ENCODE assay signal across 1 cellular context in the genomic region with DNA sequence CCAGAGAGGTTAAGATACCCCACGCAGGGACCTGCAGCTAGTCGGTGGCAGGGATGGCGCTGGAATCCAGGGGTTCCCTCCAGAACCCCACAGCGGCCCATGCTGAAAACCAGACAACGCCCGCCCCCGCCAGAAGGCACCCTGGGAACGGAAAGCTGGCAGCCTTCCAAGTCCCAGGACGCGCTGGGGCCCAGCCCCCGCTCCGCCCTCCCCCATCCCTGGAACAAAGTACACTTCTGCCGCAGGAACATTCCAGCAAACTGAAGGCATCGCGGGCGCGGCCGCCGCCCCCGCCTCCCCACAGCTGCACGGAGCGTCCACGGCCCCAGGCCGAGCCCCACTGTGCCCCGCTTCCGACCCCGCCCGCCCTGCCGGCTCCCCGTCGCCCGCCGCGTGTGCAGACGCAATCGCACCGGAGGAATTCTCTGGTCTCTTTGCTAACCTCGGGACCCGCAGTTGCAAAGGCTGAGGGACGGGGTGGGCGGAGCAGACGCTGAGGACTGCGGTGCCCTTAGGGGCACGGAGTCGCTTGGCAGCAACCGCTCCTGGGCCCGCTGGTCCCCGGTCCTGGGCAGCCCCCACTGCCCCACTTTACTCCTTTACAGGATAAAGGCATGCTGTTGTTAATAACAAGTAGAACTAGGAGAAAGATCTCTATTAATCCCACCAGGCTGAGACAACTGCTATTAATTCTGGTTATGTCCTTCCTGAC.
TF ChIP-seq lines count a peak whose summit lies in the region.

No MANE protein-coding gene starts in this region.

TF ChIP-seq in K562, 482 proteins besides CTCF, POLR2A, EP300 and RAD21 (continued from another document and continues in another):
- TF ChIP-seq, protein P1, sequence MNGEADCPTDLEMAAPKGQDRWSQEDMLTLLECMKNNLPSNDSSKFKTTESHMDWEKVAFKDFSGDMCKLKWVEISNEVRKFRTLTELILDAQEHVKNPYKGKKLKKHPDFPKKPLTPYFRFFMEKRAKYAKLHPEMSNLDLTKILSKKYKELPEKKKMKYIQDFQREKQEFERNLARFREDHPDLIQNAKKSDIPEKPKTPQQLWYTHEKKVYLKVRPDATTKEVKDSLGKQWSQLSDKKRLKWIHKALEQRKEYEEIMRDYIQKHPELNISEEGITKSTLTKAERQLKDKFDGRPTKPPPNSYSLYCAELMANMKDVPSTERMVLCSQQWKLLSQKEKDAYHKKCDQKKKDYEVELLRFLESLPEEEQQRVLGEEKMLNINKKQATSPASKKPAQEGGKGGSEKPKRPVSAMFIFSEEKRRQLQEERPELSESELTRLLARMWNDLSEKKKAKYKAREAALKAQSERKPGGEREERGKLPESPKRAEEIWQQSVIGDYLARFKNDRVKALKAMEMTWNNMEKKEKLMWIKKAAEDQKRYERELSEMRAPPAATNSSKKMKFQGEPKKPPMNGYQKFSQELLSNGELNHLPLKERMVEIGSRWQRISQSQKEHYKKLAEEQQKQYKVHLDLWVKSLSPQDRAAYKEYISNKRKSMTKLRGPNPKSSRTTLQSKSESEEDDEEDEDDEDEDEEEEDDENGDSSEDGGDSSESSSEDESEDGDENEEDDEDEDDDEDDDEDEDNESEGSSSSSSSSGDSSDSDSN (IDR thresholded peaks at IDR 0.05; ENCODE audit: borderline replicate concordance in 1 of 2, low read depth in 2 of 2, low read length in 2 of 2) = 0 out of 4 replicates have a peak, but pooled peaks of 1 of the 2 experiments have one; percentile 62
- TF ChIP-seq, protein P2, sequence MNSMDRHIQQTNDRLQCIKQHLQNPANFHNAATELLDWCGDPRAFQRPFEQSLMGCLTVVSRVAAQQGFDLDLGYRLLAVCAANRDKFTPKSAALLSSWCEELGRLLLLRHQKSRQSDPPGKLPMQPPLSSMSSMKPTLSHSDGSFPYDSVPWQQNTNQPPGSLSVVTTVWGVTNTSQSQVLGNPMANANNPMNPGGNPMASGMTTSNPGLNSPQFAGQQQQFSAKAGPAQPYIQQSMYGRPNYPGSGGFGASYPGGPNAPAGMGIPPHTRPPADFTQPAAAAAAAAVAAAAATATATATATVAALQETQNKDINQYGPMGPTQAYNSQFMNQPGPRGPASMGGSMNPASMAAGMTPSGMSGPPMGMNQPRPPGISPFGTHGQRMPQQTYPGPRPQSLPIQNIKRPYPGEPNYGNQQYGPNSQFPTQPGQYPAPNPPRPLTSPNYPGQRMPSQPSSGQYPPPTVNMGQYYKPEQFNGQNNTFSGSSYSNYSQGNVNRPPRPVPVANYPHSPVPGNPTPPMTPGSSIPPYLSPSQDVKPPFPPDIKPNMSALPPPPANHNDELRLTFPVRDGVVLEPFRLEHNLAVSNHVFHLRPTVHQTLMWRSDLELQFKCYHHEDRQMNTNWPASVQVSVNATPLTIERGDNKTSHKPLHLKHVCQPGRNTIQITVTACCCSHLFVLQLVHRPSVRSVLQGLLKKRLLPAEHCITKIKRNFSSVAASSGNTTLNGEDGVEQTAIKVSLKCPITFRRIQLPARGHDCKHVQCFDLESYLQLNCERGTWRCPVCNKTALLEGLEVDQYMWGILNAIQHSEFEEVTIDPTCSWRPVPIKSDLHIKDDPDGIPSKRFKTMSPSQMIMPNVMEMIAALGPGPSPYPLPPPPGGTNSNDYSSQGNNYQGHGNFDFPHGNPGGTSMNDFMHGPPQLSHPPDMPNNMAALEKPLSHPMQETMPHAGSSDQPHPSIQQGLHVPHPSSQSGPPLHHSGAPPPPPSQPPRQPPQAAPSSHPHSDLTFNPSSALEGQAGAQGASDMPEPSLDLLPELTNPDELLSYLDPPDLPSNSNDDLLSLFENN (IDR thresholded peaks at IDR 0.05; ENCODE audit: low read depth in 2 of 2, low read length in 2 of 2) = 0 out of 4 replicates have a peak, but pooled peaks of 1 of the 2 experiments have one; percentile 15
- TF ChIP-seq BRD9 (IDR thresholded peaks at IDR 0.05; ENCODE audit: low read depth, partially characterized antibody) (peak; percentile 10), HDGF (IDR thresholded peaks at IDR 0.05) (no peak), CBFA2T3 (IDR thresholded peaks at IDR 0.05) (peak; percentile 62), HMGN3 (IDR thresholded peaks at IDR 0.05; ENCODE audit: borderline replicate concordance, extremely low read depth, insufficient read length, low read depth, low read length) (peak; percentile 94), DPF2 (IDR thresholded peaks at IDR 0.05) (peak; percentile 47; the same call in 1 of the 2 replicates), ZNF583 (CRISPR knock-in tag; IDR thresholded peaks at IDR 0.05) (0 out of 2 replicates have a peak, but pooled peaks have one; percentile 8), SOX6 (IDR thresholded peaks at IDR 0.05) (peak; percentile 43; the same call in 1 of the 2 replicates), FOXJ2 (tag; IDR thresholded peaks at IDR 0.05) (peak; percentile 74; the same call in 1 of the 2 replicates), MAZ (CRISPR knock-in tag; conservative IDR thresholded peaks at IDR 0.05 in 1 of 2, IDR thresholded peaks at IDR 0.05 in 1 of 2) (peak; percentile 89), ZNF121 (CRISPR knock-in tag; conservative IDR thresholded peaks at IDR 0.05) (no peak), ZNF707 (CRISPR knock-in tag; conservative IDR thresholded peaks at IDR 0.05) (no peak), PPARD (CRISPR knock-in tag; IDR thresholded peaks at IDR 0.05) (no peak), ZEB2 (IDR thresholded peaks at IDR 0.05) (no peak), TCF3 (CRISPR knock-in tag; IDR thresholded peaks at IDR 0.05) (peak; percentile 23; the same call in 1 of the 2 replicates), HDAC3 (IDR thresholded peaks at IDR 0.05; ENCODE audit: borderline replicate concordance, partially characterized antibody) (peak; percentile 20), RNF2 (IDR thresholded peaks at IDR 0.05) (peak; percentile 92)
- TF ChIP-seq, protein P3, sequence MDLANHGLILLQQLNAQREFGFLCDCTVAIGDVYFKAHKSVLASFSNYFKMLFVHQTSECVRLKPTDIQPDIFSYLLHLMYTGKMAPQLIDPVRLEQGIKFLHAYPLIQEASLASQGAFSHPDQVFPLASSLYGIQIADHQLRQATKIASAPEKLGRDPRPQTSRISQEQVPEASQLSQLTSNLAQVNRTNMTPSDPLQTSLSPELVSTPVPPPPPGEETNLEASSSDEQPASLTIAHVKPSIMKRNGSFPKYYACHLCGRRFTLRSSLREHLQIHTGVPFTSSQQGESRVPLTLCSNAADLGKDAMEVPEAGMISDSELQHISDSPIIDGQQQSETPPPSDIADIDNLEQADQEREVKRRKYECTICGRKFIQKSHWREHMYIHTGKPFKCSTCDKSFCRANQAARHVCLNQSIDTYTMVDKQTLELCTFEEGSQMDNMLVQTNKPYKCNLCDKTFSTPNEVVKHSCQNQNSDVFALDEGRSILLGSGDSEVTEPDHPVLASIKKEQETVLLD (IDR thresholded peaks at IDR 0.05) = no peak
- TF ChIP-seq, protein P4, sequence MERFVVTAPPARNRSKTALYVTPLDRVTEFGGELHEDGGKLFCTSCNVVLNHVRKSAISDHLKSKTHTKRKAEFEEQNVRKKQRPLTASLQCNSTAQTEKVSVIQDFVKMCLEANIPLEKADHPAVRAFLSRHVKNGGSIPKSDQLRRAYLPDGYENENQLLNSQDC (CRISPR knock-in tag; IDR thresholded peaks at IDR 0.05) = no peak
- TF ChIP-seq, protein P5, sequence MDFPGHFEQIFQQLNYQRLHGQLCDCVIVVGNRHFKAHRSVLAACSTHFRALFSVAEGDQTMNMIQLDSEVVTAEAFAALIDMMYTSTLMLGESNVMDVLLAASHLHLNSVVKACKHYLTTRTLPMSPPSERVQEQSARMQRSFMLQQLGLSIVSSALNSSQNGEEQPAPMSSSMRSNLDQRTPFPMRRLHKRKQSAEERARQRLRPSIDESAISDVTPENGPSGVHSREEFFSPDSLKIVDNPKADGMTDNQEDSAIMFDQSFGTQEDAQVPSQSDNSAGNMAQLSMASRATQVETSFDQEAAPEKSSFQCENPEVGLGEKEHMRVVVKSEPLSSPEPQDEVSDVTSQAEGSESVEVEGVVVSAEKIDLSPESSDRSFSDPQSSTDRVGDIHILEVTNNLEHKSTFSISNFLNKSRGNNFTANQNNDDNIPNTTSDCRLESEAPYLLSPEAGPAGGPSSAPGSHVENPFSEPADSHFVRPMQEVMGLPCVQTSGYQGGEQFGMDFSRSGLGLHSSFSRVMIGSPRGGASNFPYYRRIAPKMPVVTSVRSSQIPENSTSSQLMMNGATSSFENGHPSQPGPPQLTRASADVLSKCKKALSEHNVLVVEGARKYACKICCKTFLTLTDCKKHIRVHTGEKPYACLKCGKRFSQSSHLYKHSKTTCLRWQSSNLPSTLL (IDR thresholded peaks at IDR 0.05) = no peak
- TF ChIP-seq, protein P6, sequence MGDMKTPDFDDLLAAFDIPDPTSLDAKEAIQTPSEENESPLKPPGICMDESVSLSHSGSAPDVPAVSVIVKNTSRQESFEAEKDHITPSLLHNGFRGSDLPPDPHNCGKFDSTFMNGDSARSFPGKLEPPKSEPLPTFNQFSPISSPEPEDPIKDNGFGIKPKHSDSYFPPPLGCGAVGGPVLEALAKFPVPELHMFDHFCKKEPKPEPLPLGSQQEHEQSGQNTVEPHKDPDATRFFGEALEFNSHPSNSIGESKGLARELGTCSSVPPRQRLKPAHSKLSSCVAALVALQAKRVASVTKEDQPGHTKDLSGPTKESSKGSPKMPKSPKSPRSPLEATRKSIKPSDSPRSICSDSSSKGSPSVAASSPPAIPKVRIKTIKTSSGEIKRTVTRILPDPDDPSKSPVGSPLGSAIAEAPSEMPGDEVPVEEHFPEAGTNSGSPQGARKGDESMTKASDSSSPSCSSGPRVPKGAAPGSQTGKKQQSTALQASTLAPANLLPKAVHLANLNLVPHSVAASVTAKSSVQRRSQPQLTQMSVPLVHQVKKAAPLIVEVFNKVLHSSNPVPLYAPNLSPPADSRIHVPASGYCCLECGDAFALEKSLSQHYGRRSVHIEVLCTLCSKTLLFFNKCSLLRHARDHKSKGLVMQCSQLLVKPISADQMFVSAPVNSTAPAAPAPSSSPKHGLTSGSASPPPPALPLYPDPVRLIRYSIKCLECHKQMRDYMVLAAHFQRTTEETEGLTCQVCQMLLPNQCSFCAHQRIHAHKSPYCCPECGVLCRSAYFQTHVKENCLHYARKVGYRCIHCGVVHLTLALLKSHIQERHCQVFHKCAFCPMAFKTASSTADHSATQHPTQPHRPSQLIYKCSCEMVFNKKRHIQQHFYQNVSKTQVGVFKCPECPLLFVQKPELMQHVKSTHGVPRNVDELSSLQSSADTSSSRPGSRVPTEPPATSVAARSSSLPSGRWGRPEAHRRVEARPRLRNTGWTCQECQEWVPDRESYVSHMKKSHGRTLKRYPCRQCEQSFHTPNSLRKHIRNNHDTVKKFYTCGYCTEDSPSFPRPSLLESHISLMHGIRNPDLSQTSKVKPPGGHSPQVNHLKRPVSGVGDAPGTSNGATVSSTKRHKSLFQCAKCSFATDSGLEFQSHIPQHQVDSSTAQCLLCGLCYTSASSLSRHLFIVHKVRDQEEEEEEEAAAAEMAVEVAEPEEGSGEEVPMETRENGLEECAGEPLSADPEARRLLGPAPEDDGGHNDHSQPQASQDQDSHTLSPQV (IDR thresholded peaks at IDR 0.05) = peak; percentile 65; the same call in 1 of the 2 replicates
- TF ChIP-seq, protein P7, sequence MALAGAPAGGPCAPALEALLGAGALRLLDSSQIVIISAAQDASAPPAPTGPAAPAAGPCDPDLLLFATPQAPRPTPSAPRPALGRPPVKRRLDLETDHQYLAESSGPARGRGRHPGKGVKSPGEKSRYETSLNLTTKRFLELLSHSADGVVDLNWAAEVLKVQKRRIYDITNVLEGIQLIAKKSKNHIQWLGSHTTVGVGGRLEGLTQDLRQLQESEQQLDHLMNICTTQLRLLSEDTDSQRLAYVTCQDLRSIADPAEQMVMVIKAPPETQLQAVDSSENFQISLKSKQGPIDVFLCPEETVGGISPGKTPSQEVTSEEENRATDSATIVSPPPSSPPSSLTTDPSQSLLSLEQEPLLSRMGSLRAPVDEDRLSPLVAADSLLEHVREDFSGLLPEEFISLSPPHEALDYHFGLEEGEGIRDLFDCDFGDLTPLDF (CRISPR knock-in tag; IDR thresholded peaks at IDR 0.05) = no peak
- TF ChIP-seq, protein P8, sequence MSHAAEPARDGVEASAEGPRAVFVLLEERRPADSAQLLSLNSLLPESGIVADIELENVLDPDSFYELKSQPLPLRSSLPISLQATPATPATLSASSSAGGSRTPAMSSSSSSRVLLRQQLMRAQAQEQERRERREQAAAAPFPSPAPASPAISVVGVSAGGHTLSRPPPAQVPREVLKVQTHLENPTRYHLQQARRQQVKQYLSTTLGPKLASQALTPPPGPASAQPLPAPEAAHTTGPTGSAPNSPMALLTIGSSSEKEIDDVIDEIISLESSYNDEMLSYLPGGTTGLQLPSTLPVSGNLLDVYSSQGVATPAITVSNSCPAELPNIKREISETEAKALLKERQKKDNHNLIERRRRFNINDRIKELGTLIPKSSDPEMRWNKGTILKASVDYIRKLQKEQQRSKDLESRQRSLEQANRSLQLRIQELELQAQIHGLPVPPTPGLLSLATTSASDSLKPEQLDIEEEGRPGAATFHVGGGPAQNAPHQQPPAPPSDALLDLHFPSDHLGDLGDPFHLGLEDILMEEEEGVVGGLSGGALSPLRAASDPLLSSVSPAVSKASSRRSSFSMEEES (CRISPR knock-in tag; IDR thresholded peaks at IDR 0.05) = no peak
- TF ChIP-seq, protein P9, sequence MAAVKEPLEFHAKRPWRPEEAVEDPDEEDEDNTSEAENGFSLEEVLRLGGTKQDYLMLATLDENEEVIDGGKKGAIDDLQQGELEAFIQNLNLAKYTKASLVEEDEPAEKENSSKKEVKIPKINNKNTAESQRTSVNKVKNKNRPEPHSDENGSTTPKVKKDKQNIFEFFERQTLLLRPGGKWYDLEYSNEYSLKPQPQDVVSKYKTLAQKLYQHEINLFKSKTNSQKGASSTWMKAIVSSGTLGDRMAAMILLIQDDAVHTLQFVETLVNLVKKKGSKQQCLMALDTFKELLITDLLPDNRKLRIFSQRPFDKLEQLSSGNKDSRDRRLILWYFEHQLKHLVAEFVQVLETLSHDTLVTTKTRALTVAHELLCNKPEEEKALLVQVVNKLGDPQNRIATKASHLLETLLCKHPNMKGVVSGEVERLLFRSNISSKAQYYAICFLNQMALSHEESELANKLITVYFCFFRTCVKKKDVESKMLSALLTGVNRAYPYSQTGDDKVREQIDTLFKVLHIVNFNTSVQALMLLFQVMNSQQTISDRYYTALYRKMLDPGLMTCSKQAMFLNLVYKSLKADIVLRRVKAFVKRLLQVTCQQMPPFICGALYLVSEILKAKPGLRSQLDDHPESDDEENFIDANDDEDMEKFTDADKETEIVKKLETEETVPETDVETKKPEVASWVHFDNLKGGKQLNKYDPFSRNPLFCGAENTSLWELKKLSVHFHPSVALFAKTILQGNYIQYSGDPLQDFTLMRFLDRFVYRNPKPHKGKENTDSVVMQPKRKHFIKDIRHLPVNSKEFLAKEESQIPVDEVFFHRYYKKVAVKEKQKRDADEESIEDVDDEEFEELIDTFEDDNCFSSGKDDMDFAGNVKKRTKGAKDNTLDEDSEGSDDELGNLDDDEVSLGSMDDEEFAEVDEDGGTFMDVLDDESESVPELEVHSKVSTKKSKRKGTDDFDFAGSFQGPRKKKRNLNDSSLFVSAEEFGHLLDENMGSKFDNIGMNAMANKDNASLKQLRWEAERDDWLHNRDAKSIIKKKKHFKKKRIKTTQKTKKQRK (IDR thresholded peaks at IDR 0.05; ENCODE audit: borderline replicate concordance, low read depth, low read length) = no peak
- TF ChIP-seq, protein P10, sequence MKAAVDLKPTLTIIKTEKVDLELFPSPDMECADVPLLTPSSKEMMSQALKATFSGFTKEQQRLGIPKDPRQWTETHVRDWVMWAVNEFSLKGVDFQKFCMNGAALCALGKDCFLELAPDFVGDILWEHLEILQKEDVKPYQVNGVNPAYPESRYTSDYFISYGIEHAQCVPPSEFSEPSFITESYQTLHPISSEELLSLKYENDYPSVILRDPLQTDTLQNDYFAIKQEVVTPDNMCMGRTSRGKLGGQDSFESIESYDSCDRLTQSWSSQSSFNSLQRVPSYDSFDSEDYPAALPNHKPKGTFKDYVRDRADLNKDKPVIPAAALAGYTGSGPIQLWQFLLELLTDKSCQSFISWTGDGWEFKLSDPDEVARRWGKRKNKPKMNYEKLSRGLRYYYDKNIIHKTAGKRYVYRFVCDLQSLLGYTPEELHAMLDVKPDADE (conservative IDR thresholded peaks at IDR 0.05; ENCODE audit: control insufficient read depth, low read depth, low read length) = peak; percentile 59; the same call in 1 of the 2 replicates
